Comparison of ENCODE assay signal across 1 cellular context in the genomic region with DNA sequence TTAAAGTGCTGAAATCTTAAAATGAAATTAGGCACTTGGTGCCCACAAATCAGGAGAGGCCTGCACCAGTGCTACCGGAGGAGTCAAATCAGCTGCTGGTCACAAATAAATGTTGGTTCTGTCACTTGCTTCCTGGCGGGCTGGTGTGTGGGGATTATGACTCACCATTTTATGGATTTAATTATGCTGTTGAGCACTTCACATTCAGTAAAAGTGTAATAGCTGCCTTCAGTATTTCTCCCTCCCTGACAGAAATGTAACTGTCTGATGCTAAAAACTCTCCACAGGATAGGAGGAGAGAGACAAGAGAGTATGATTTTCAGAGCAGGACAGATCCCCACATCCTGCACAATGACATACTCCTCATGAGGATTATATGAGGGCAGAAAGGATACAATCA.
TF ChIP-seq lines count a peak whose summit lies in the region.

No MANE protein-coding gene starts in this region.

TF ChIP-seq in HEK293, 187 proteins besides CTCF, POLR2A, EP300 and RAD21 (continued from another document):
- TF ChIP-seq, protein P1, sequence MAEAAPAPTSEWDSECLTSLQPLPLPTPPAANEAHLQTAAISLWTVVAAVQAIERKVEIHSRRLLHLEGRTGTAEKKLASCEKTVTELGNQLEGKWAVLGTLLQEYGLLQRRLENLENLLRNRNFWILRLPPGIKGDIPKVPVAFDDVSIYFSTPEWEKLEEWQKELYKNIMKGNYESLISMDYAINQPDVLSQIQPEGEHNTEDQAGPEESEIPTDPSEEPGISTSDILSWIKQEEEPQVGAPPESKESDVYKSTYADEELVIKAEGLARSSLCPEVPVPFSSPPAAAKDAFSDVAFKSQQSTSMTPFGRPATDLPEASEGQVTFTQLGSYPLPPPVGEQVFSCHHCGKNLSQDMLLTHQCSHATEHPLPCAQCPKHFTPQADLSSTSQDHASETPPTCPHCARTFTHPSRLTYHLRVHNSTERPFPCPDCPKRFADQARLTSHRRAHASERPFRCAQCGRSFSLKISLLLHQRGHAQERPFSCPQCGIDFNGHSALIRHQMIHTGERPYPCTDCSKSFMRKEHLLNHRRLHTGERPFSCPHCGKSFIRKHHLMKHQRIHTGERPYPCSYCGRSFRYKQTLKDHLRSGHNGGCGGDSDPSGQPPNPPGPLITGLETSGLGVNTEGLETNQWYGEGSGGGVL (tag by site-specific recombination; IDR thresholded peaks at IDR 0.05): no peak; the same call in 1 of the 2 replicates
- no peak for TF ChIP-seq ZSCAN23 (tag by site-specific recombination; IDR thresholded peaks at IDR 0.05)
- TF ChIP-seq KLF10 (tag by site-specific recombination; IDR thresholded peaks at IDR 0.05): peak; percentile 20; the same call in 1 of the 2 replicates
- no peak for TF ChIP-seq ZBTB48 (tag by site-specific recombination; IDR thresholded peaks at IDR 0.05)
- TF ChIP-seq ZNF670 (tag by site-specific recombination; IDR thresholded peaks at IDR 0.05; ENCODE audit: low read depth): no peak
- TF ChIP-seq MYNN (tag by site-specific recombination; IDR thresholded peaks at IDR 0.05; ENCODE audit: borderline replicate concordance): no peak
- TF ChIP-seq, protein P2, sequence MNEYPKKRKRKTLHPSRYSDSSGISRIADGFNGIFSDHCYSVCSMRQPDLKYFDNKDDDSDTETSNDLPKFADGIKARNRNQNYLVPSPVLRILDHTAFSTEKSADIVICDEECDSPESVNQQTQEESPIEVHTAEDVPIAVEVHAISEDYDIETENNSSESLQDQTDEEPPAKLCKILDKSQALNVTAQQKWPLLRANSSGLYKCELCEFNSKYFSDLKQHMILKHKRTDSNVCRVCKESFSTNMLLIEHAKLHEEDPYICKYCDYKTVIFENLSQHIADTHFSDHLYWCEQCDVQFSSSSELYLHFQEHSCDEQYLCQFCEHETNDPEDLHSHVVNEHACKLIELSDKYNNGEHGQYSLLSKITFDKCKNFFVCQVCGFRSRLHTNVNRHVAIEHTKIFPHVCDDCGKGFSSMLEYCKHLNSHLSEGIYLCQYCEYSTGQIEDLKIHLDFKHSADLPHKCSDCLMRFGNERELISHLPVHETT (tag by site-specific recombination; IDR thresholded peaks at IDR 0.05): no peak
- TF ChIP-seq, protein P3, sequence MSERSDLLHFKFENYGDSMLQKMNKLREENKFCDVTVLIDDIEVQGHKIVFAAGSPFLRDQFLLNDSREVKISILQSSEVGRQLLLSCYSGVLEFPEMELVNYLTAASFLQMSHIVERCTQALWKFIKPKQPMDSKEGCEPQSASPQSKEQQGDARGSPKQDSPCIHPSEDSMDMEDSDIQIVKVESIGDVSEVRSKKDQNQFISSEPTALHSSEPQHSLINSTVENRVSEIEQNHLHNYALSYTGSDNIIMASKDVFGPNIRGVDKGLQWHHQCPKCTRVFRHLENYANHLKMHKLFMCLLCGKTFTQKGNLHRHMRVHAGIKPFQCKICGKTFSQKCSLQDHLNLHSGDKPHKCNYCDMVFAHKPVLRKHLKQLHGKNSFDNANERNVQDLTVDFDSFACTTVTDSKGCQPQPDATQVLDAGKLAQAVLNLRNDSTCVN (tag by site-specific recombination; optimal IDR thresholded peaks at IDR 0.05): no peak
- TF ChIP-seq ZBTB17 (tag by site-specific recombination; IDR thresholded peaks at IDR 0.05): peak; percentile 71
- no peak for TF ChIP-seq ZNF223 (tag by site-specific recombination; IDR thresholded peaks at IDR 0.05)
- TF ChIP-seq OSR2 (tag by site-specific recombination; IDR thresholded peaks at IDR 0.05): peak; percentile 97
- TF ChIP-seq ZNF146 (tag by site-specific recombination; IDR thresholded peaks at IDR 0.05): no peak
- no peak for TF ChIP-seq HOXA7 (CRISPR knock-in tag; IDR thresholded peaks at IDR 0.05; ENCODE audit: borderline replicate concordance)
- no peak for TF ChIP-seq ZNF155 (tag by site-specific recombination; IDR thresholded peaks at IDR 0.05)
- TF ChIP-seq, protein P4, sequence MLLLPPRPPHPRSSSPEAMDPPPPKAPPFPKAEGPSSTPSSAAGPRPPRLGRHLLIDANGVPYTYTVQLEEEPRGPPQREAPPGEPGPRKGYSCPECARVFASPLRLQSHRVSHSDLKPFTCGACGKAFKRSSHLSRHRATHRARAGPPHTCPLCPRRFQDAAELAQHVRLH (tag by site-specific recombination; IDR thresholded peaks at IDR 0.05): no peak
- TF ChIP-seq ZNF549 (tag by site-specific recombination; IDR thresholded peaks at IDR 0.05): no peak
- no peak for TF ChIP-seq ZNF777 (tag by site-specific recombination; IDR thresholded peaks at IDR 0.05; ENCODE audit: borderline replicate concordance)
- TF ChIP-seq, protein P5, sequence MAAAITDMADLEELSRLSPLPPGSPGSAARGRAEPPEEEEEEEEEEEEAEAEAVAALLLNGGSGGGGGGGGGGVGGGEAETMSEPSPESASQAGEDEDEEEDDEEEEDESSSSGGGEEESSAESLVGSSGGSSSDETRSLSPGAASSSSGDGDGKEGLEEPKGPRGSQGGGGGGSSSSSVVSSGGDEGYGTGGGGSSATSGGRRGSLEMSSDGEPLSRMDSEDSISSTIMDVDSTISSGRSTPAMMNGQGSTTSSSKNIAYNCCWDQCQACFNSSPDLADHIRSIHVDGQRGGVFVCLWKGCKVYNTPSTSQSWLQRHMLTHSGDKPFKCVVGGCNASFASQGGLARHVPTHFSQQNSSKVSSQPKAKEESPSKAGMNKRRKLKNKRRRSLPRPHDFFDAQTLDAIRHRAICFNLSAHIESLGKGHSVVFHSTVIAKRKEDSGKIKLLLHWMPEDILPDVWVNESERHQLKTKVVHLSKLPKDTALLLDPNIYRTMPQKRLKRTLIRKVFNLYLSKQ (tag by site-specific recombination; IDR thresholded peaks at IDR 0.05; ENCODE audit: borderline replicate concordance): no peak
- no peak for TF ChIP-seq KLF7 (tag by site-specific recombination; IDR thresholded peaks at IDR 0.05; ENCODE audit: borderline replicate concordance)
- no peak for TF ChIP-seq ZNF292 (tag by site-specific recombination; IDR thresholded peaks at IDR 0.05; ENCODE audit: borderline replicate concordance, low read depth)
- no peak for TF ChIP-seq ZNF19 (tag by site-specific recombination; IDR thresholded peaks at IDR 0.05; ENCODE audit: low read depth)
- TF ChIP-seq ZFP37 (tag by site-specific recombination; IDR thresholded peaks at IDR 0.05): no peak
- no peak for TF ChIP-seq ZFP69B (tag by site-specific recombination; IDR thresholded peaks at IDR 0.05)
- peak; percentile 52 for TF ChIP-seq ZNF366 (tag by site-specific recombination; conservative IDR thresholded peaks at IDR 0.05)
- no peak for TF ChIP-seq ZNF791 (tag by site-specific recombination; IDR thresholded peaks at IDR 0.05)
- TF ChIP-seq ZNF221 (tag by site-specific recombination; IDR thresholded peaks at IDR 0.05; ENCODE audit: borderline replicate concordance): no peak
- TF ChIP-seq, protein P6, sequence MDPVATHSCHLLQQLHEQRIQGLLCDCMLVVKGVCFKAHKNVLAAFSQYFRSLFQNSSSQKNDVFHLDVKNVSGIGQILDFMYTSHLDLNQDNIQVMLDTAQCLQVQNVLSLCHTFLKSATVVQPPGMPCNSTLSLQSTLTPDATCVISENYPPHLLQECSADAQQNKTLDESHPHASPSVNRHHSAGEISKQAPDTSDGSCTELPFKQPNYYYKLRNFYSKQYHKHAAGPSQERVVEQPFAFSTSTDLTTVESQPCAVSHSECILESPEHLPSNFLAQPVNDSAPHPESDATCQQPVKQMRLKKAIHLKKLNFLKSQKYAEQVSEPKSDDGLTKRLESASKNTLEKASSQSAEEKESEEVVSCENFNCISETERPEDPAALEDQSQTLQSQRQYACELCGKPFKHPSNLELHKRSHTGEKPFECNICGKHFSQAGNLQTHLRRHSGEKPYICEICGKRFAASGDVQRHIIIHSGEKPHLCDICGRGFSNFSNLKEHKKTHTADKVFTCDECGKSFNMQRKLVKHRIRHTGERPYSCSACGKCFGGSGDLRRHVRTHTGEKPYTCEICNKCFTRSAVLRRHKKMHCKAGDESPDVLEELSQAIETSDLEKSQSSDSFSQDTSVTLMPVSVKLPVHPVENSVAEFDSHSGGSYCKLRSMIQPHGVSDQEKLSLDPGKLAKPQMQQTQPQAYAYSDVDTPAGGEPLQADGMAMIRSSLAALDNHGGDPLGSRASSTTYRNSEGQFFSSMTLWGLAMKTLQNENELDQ (tag by site-specific recombination; IDR thresholded peaks at IDR 0.05; ENCODE audit: low read depth): no peak
- 0 out of 2 replicates have a peak, but pooled peaks have one; percentile 15 for TF ChIP-seq ZNF341 (tag by site-specific recombination; IDR thresholded peaks at IDR 0.05; ENCODE audit: low read depth)
- no peak for TF ChIP-seq ZNF624 (tag by site-specific recombination; IDR thresholded peaks at IDR 0.05)
- TF ChIP-seq ZNF423 (tag by site-specific recombination; IDR thresholded peaks at IDR 0.05): no peak
- no peak for TF ChIP-seq ZNF785 (tag by site-specific recombination; IDR thresholded peaks at IDR 0.05)
- no peak for TF ChIP-seq ZNF302 (tag by site-specific recombination; IDR thresholded peaks at IDR 0.05; ENCODE audit: low read depth)
- TF ChIP-seq MEIS1 (CRISPR knock-in tag; IDR thresholded peaks at IDR 0.05; ENCODE audit: borderline replicate concordance): no peak
- no peak for TF ChIP-seq SETDB1 (IDR thresholded peaks at IDR 0.05; ENCODE audit: insufficient read length, low read length)
- no peak; the same call in 1 of the 2 replicates for TF ChIP-seq ZNF596 (tag by site-specific recombination; IDR thresholded peaks at IDR 0.05)
- no peak for TF ChIP-seq TCF7L2 (IDR thresholded peaks at IDR 0.05; ENCODE audit: borderline replicate concordance, low read depth, low read length)
- no peak for TF ChIP-seq ZNF558 (tag by site-specific recombination; IDR thresholded peaks at IDR 0.05)
- TF ChIP-seq ZNF266 (tag by site-specific recombination; IDR thresholded peaks at IDR 0.05; ENCODE audit: low read depth): no peak
- TF ChIP-seq, protein P7, sequence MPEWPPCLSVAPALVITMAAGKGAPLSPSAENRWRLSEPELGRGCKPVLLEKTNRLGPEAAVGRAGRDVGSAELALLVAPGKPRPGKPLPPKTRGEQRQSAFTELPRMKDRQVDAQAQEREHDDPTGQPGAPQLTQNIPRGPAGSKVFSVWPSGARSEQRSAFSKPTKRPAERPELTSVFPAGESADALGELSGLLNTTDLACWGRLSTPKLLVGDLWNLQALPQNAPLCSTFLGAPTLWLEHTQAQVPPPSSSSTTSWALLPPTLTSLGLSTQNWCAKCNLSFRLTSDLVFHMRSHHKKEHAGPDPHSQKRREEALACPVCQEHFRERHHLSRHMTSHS (tag by site-specific recombination; IDR thresholded peaks at IDR 0.05): no peak
- TF ChIP-seq, protein P8, sequence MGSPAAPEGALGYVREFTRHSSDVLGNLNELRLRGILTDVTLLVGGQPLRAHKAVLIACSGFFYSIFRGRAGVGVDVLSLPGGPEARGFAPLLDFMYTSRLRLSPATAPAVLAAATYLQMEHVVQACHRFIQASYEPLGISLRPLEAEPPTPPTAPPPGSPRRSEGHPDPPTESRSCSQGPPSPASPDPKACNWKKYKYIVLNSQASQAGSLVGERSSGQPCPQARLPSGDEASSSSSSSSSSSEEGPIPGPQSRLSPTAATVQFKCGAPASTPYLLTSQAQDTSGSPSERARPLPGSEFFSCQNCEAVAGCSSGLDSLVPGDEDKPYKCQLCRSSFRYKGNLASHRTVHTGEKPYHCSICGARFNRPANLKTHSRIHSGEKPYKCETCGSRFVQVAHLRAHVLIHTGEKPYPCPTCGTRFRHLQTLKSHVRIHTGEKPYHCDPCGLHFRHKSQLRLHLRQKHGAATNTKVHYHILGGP (tag by site-specific recombination; IDR thresholded peaks at IDR 0.05): no peak
- no peak for TF ChIP-seq ZNF324 (tag by site-specific recombination; IDR thresholded peaks at IDR 0.05)
- TF ChIP-seq, protein P9, sequence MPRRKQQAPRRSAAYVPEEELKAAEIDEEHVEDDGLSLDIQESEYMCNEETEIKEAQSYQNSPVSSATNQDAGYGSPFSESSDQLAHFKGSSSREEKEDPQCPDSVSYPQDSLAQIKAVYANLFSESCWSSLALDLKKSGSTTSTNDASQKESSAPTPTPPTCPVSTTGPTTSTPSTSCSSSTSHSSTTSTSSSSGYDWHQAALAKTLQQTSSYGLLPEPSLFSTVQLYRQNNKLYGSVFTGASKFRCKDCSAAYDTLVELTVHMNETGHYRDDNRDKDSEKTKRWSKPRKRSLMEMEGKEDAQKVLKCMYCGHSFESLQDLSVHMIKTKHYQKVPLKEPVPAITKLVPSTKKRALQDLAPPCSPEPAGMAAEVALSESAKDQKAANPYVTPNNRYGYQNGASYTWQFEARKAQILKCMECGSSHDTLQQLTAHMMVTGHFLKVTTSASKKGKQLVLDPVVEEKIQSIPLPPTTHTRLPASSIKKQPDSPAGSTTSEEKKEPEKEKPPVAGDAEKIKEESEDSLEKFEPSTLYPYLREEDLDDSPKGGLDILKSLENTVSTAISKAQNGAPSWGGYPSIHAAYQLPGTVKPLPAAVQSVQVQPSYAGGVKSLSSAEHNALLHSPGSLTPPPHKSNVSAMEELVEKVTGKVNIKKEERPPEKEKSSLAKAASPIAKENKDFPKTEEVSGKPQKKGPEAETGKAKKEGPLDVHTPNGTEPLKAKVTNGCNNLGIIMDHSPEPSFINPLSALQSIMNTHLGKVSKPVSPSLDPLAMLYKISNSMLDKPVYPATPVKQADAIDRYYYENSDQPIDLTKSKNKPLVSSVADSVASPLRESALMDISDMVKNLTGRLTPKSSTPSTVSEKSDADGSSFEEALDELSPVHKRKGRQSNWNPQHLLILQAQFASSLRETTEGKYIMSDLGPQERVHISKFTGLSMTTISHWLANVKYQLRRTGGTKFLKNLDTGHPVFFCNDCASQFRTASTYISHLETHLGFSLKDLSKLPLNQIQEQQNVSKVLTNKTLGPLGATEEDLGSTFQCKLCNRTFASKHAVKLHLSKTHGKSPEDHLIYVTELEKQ (tag by site-specific recombination; IDR thresholded peaks at IDR 0.05; ENCODE audit: borderline replicate concordance): no peak
- TF ChIP-seq ZNF571 (tag by site-specific recombination; IDR thresholded peaks at IDR 0.05): no peak
- TF ChIP-seq, protein P10, sequence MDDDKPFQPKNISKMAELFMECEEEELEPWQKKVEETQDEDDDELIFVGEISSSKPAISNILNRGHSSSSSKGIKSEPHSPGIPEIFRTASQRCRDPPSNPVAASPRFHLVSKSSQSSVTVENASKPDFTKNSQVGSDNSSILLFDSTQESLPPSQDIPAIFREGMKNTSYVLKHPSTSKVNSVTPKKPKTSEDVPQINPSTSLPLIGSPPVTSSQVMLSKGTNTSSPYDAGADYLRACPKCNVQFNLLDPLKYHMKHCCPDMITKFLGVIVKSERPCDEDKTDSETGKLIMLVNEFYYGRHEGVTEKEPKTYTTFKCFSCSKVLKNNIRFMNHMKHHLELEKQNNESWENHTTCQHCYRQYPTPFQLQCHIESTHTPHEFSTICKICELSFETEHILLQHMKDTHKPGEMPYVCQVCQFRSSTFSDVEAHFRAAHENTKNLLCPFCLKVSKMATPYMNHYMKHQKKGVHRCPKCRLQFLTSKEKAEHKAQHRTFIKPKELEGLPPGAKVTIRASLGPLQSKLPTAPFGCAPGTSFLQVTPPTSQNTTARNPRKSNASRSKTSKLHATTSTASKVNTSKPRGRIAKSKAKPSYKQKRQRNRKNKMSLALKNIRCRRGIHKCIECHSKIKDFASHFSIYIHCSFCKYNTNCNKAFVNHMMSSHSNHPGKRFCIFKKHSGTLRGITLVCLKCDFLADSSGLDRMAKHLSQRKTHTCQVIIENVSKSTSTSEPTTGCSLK (tag by site-specific recombination; IDR thresholded peaks at IDR 0.05): no peak
